ENCODE assay signal across 20 cellular contexts in genomic region chr14:74855945-74856344, GRCh38. TPM values are rescaled to one million over a fixed set of nuclear protein-coding genes. Genes with fewer than 3 reads are reported as not detected.
DNase-seq lines count a peak whose midpoint lies in the region; ATAC-seq and FAIRE-seq lines count a peak whose summit lies in the region.
"Had no signal": no experiment of that assay in that cellular context is flagged by ENCODE, and none has a peak within 500 bp of the region (broad histone marks: within the 10 kb centered on the region; RNA-seq: fewer than 3 reads in every experiment).

No MANE protein-coding gene starts in this region.

- H3K4me1 Mint-ChIP-seq in naive B cell = peaks cover 6 to 11% (median 8%) of the 10 kb centered on the region in 3 donors
- H3K4me1 Mint-ChIP-seq: GM23338 had no signal

- ATAC-seq in naive B cell (ENCODE audit: low read depth in 2 of 2) = peak; percentile 48 to 75
- no peak for ATAC-seq in HG02623 (IDR thresholded peaks at IDR 0.05; ENCODE audit: unreplicated experiment)
- ATAC-seq in GM18867 (IDR thresholded peaks at IDR 0.05; ENCODE audit: unreplicated experiment) = no peak
- ATAC-seq: HCT116 had no signal

- no peaks in the 10 kb centered on the region for H3K27me3 Mint-ChIP-seq in naive B cell
- H3K27me3 Mint-ChIP-seq: B cell; CD4-positive, CD25-positive, alpha-beta regulatory T cell had no signal

- peaks cover 0 to 6% of the 10 kb centered on the region in 2 donors for H3K36me3 Mint-ChIP-seq in naive B cell

- peak overlapping the region in 2 of 6 donors; percentile 76 to 80 for H3K27ac Mint-ChIP-seq in naive B cell
- H3K27ac Mint-ChIP-seq: B cell, GM23338 had no signal

- FAIRE-seq in GM19239 (lab: Jason Lieb, UNC) = no peak

- peak; percentile 26 for DNase-seq in DMS153 (lab: John Stamatoyannopoulos, UW)
- no peak for DNase-seq in DMS153 treated with DMSO at 0.1 percent for 48 hours (lab: John Stamatoyannopoulos, UW; ENCODE audit: unreplicated experiment)
- DNase-seq in NAMALWA (ENCODE audit: low spot score) = peak; percentile 28
- DNase-seq in NCI-H2196 treated with DMSO at 0.1 percent for 48 hours (lab: John Stamatoyannopoulos, UW; ENCODE audit: unreplicated experiment) = peak; percentile 16
- no peak for DNase-seq in naive B cell
- DNase-seq in GM19239 (ENCODE audit: insufficient read length, low spot score) = no peak
- DNase-seq: CD4-positive, CD25-positive, alpha-beta regulatory T cell; DMS79 treated with DMSO at 0.1 percent for 48 hours; MV-4-11; NCI-H146; NCI-H2081; OCI-M1; SJCRH30; T-helper 2 cell had no signal

- no peaks in the 10 kb centered on the region for H3K9me3 Mint-ChIP-seq in naive B cell
- H3K9me3 Mint-ChIP-seq: CD4-positive, CD25-positive, alpha-beta regulatory T cell; GM23338 had no signal

- H3K4me3 Mint-ChIP-seq in naive B cell = no peak overlapping the region
- H3K4me3 Mint-ChIP-seq: B cell; CD4-positive, CD25-positive, alpha-beta regulatory T cell; GM23338 had no signal

RNA-seq across cellular contexts. Expression of gene PROX2, which starts 20.0 kb away (rescaled TPM):
- polyA plus RNA-seq in naive B cell (ENCODE audit: low read depth in 6 of 6) = under 1 TPM in 1 of 6 donors, not detected in 5; 0.22 TPM
- polyA plus RNA-seq: AG04450 had no signal

RNA-seq across cellular contexts. Expression of gene DLST, which starts 25.8 kb away (rescaled TPM):
- 10 to 100 TPM in 1 of 6 donors, 1 to 10 TPM in 5; 6.6 to 10.5 (median 8.2) TPM for polyA plus RNA-seq in naive B cell (ENCODE audit: low read depth in 6 of 6)

Comparison
In these comparisons a context has a peak if more than half of its experiments do, and no peak if none do; other contexts are left out.
1. DNase-seq: peak in DMS153 (single experiment), NAMALWA (single experiment) and NCI-H2196 treated with DMSO at 0.1 percent for 48 hours (single experiment); none in DMS153 treated with DMSO at 0.1 percent for 48 hours (single experiment), naive B cell (single experiment) and GM19239 (single experiment).
2. ATAC-seq: peak in naive B cell (2 of 2); none in HG02623 (single experiment) and GM18867 (single experiment).